Comparison of ENCODE assay signal across 10 cellular contexts in the genomic region with DNA sequence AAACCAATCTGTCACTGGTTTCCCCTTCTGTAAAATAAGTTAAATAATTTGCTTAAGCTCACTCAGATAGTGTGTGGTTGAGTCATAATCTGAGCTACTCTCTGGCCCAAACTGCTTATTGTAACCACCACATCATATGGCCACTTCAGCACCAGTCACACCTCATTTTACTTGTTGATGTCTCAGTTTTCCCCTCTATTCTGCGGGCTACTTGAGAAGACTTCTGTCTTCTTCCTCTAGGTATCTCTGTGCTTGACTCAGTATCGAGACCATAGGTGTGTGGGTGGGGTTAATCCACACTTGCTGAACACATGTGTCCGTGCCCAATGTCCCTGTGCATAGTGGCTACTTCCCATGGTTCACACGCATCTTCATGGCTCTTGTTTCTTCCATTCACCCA.
DNase-seq lines count a peak whose midpoint lies in the region; ATAC-seq and TF ChIP-seq lines count a peak whose summit lies in the region.
"Had no signal": no experiment of that assay in that cellular context is flagged by ENCODE, and none has a peak within 500 bp of the region (broad histone marks: within the 10 kb centered on the region; RNA-seq: fewer than 3 reads in every experiment).

No MANE protein-coding gene starts in this region.

- H3K27me3 Mint-ChIP-seq in stimulated activated naive CD8-positive, alpha-beta T cell treated with anti-CD3 and anti-CD28 coated beads, Interleukin-15, amount 100 ng/mL, for 72 hours, result no peaks in the 10 kb centered on the region
- peaks cover 12% of the 10 kb centered on the region for H3K27me3 Mint-ChIP-seq in nephron progenitor cell (ENCODE audit: low read depth, poor library complexity)

- DNase-seq in stimulated activated CD4-positive, alpha-beta T cell treated with anti-CD3 and anti-CD28 coated beads, Interleukin-15, amount 100 ng/mL, for 24 hours, result peak; percentile 41
- DNase-seq in stimulated activated CD4-positive, alpha-beta T cell treated with anti-CD3 and anti-CD28 coated beads, Interleukin-4, amount 100 ng/mL, for 1 hour, result no peak
- DNase-seq in stimulated activated naive CD8-positive, alpha-beta T cell treated with anti-CD3 and anti-CD28 coated beads, Interleukin-15, amount 100 ng/mL, for 72 hours, result peak in 1 of 2 donors; percentile 41
- DNase-seq in NCI-H1105 treated with DMSO at 0.1 percent for 48 hours (lab: John Stamatoyannopoulos, UW), result no peak
- DNase-seq in DMS 273 (lab: John Stamatoyannopoulos, UW; ENCODE audit: unreplicated experiment), result no peak
- no peak for DNase-seq in nephron progenitor cell
- DNase-seq: NCI-H446, SK-N-SH had no signal

- H3K27ac Mint-ChIP-seq in stimulated activated naive CD8-positive, alpha-beta T cell treated with anti-CD3 and anti-CD28 coated beads, Interleukin-15, amount 100 ng/mL, for 72 hours, result no peak overlapping the region
- H3K27ac Mint-ChIP-seq in nephron progenitor cell, result no peak overlapping the region

- peak; percentile 81 for ATAC-seq in GM21576 (IDR thresholded peaks at IDR 0.05; ENCODE audit: unreplicated experiment)
- ATAC-seq in HG03159 (IDR thresholded peaks at IDR 0.05; ENCODE audit: unreplicated experiment), result peak; percentile 71
- ATAC-seq in stimulated activated naive CD8-positive, alpha-beta T cell treated with anti-CD3 and anti-CD28 coated beads, Interleukin-15, amount 100 ng/mL, for 72 hours, result peak; percentile 88

- no peak for TF ChIP-seq CTCF in nephron progenitor cell (IDR thresholded peaks at IDR 0.05)

- peaks cover 63% of the 10 kb centered on the region for H3K4me1 Mint-ChIP-seq in stimulated activated naive CD8-positive, alpha-beta T cell treated with anti-CD3 and anti-CD28 coated beads, Interleukin-15, amount 100 ng/mL, for 72 hours
- peaks cover 51% of the 10 kb centered on the region for H3K4me1 Mint-ChIP-seq in nephron progenitor cell

- H3K4me3 Mint-ChIP-seq in stimulated activated naive CD8-positive, alpha-beta T cell treated with anti-CD3 and anti-CD28 coated beads, Interleukin-15, amount 100 ng/mL, for 72 hours, result peak overlapping the region in 1 of 2 donors; percentile 24
- H3K4me3 Mint-ChIP-seq in nephron progenitor cell, result no peak overlapping the region

- H3K36me3 Mint-ChIP-seq in nephron progenitor cell (ENCODE audit: low read depth), result no peaks in the 10 kb centered on the region

- no peaks in the 10 kb centered on the region for H3K9me3 Mint-ChIP-seq in stimulated activated naive CD8-positive, alpha-beta T cell treated with anti-CD3 and anti-CD28 coated beads, Interleukin-15, amount 100 ng/mL, for 72 hours
- H3K9me3 Mint-ChIP-seq in nephron progenitor cell, result no peaks in the 10 kb centered on the region
